ENCODE assay signal across 28 cellular contexts in genomic region chr1:246255773-246256172, GRCh38.
"Had no signal": no experiment of that assay in that cellular context is flagged by ENCODE, and none has a peak within 500 bp of the region (broad histone marks: within the 10 kb centered on the region; RNA-seq: fewer than 3 reads in every experiment).

No MANE protein-coding gene starts in this region.

- FAIRE-seq: endometrium, endothelial cell of umbilical vein, frontal cortex had no signal

- ATAC-seq: effector memory CD8-positive, alpha-beta T cell; esophagus mucosa; foreskin keratinocyte; gastrocnemius medialis; gastroesophageal sphincter; heart left ventricle; heart right ventricle had no signal

- H3K27me3 ChIP-seq: dorsolateral prefrontal cortex, esophagus muscularis mucosa, esophagus squamous epithelium, foreskin keratinocyte, gastrocnemius medialis, gastroesophageal sphincter, heart left ventricle, heart right ventricle, hepatocyte had no signal

- H3K9me3 ChIP-seq: esophagus muscularis mucosa, gastrocnemius medialis had no signal

- DNase-seq: cortex of kidney; dermis blood vessel endothelial cell; dorsolateral prefrontal cortex; effector CD4-positive, alpha-beta T cell; effector CD8-positive, alpha-beta T cell; effector memory CD4-positive, alpha-beta T cell; effector memory CD8-positive, alpha-beta T cell; endodermal cell; erythroblast; esophagus squamous epithelium; foreskin fibroblast; foreskin keratinocyte; foreskin melanocyte; gastrocnemius medialis; glutamatergic neuron; head of caudate nucleus; heart left ventricle; heart right ventricle; hippocampal formation had no signal

- H3K27ac ChIP-seq: coronary artery, dorsolateral prefrontal cortex, epithelial cell of prostate, esophagus muscularis mucosa, esophagus squamous epithelium, foreskin keratinocyte, gastrocnemius medialis, gastroesophageal sphincter, heart left ventricle, heart right ventricle, hepatocyte had no signal

- H3K4me1 ChIP-seq: esophagus muscularis mucosa, esophagus squamous epithelium, foreskin keratinocyte, gastrocnemius medialis, gastroesophageal sphincter, heart left ventricle, heart right ventricle had no signal

- H3K4me2 ChIP-seq: hepatocyte had no signal

- H3K36me3 ChIP-seq: esophagus muscularis mucosa, esophagus squamous epithelium, gastrocnemius medialis, gastroesophageal sphincter, heart left ventricle, heart right ventricle had no signal

- H2AFZ ChIP-seq: hepatocyte had no signal

- H3K4me3 ChIP-seq: coronary artery, dorsolateral prefrontal cortex, esophagus muscularis mucosa, esophagus squamous epithelium, gastrocnemius medialis, gastroesophageal sphincter, heart left ventricle, heart right ventricle, hepatocyte had no signal

- H3K79me2 ChIP-seq: hepatocyte had no signal
